Comparison of ENCODE assay signal across 15 cellular contexts in genomic region chr10:62185914-62186692, GRCh38.
DNase-seq lines count a peak whose midpoint lies in the region; ATAC-seq and TF ChIP-seq lines count a peak whose summit lies in the region.
"Had no signal": no experiment of that assay in that cellular context is flagged by ENCODE, and none has a peak within 500 bp of the region (broad histone marks: within the 10 kb centered on the region; RNA-seq: fewer than 3 reads in every experiment).

No MANE protein-coding gene starts in this region.

- peak in 1 of 3 donors; percentile 65 for DNase-seq in CD4-positive, CD25-positive, alpha-beta regulatory T cell
- DNase-seq in GM20000 (ENCODE audit: low spot score) (peak; percentile 13), memory B cell (ENCODE audit: low spot score in 2 of 2) (no peak), cortex of kidney (lab: John Stamatoyannopoulos, UW) (no peak), HT-29 (ENCODE audit: low spot score) (no peak), colonic mucosa (no peak)
- peak; percentile 75 for DNase-seq in activated CD8-positive, alpha-beta memory T cell treated with anti-CD3 and anti-CD28 coated beads, Interleukin-2, amount 50 U/mL, for 48 hours
- DNase-seq: IMR-90, mesendoderm, NCI-H1694, NCI-H69, ovary had no signal

- peaks cover 15% of the 10 kb centered on the region for H3K36me3 ChIP-seq in CD4-positive, CD25-positive, alpha-beta regulatory T cell (ENCODE audit: control insufficient read depth, insufficient read depth, low read length)
- no peaks in the 10 kb centered on the region for H3K36me3 ChIP-seq in colonic mucosa
- H3K36me3 ChIP-seq: ovary had no signal

- no peaks in the 10 kb centered on the region for H3K27me3 ChIP-seq in CD4-positive, CD25-positive, alpha-beta regulatory T cell (ENCODE audit: control insufficient read depth, insufficient read depth, low read length)
- H3K27me3 ChIP-seq in colonic mucosa, result no peaks in the 10 kb centered on the region
- H3K27me3 ChIP-seq: ovary had no signal

- H3K9me3 Mint-ChIP-seq in CD4-positive, CD25-positive, alpha-beta regulatory T cell, result peaks cover 0 to 6% (median 1%) of the 10 kb centered on the region in 7 donors
- H3K9me3 Mint-ChIP-seq in memory B cell, result no peaks in the 10 kb centered on the region

- no peak for TF ChIP-seq CTCF in GM20000 (IDR thresholded peaks at IDR 0.05; ENCODE audit: extremely low read depth, missing control alignments)
- no peak for TF ChIP-seq CTCF in colonic mucosa (IDR thresholded peaks at IDR 0.05)

- H3K27me3 Mint-ChIP-seq in CD4-positive, CD25-positive, alpha-beta regulatory T cell, result peaks cover 3% of the 10 kb centered on the region
- no peaks in the 10 kb centered on the region for H3K27me3 Mint-ChIP-seq in memory B cell
- H3K27me3 Mint-ChIP-seq: dendritic cell treated with granulocyte-macrophage colony-stimulating factor and Interleukin-4, amounts not matched to agents 40 ng/mL and 50 ng/mL, for 4 days had no signal

- H3K9me3 ChIP-seq in CD4-positive, CD25-positive, alpha-beta regulatory T cell (ENCODE audit: control insufficient read depth in 2 of 2, low read length in 2 of 2), result no peaks in the 10 kb centered on the region
- H3K9me3 ChIP-seq in colonic mucosa, result no peaks in the 10 kb centered on the region
- H3K9me3 ChIP-seq: ovary had no signal

- H3K4me3 Mint-ChIP-seq in CD4-positive, CD25-positive, alpha-beta regulatory T cell, result peak overlapping the region; percentile 57 to 74 (median 68)
- peak overlapping the region; percentile 70 for H3K4me3 Mint-ChIP-seq in memory B cell
- H3K4me3 Mint-ChIP-seq: dendritic cell treated with granulocyte-macrophage colony-stimulating factor and Interleukin-4, amounts not matched to agents 40 ng/mL and 50 ng/mL, for 4 days had no signal

- ATAC-seq in CD4-positive, CD25-positive, alpha-beta regulatory T cell (ENCODE audit: low read depth in 2 of 2), result no peak
- ATAC-seq in memory B cell (ENCODE audit: low read depth) (no peak), HG03460 (IDR thresholded peaks at IDR 0.05; ENCODE audit: unreplicated experiment) (no peak)
- ATAC-seq: Right ventricle myocardium inferior had no signal

- intact Hi-C loops in colonic mucosa (cut with DNase I), result no loop called here

- peak overlapping the region; percentile 88 for H3K27ac ChIP-seq in CD4-positive, CD25-positive, alpha-beta regulatory T cell (ENCODE audit: insufficient read depth, low read length, poor library complexity, severe bottlenecking)
- H3K27ac ChIP-seq in colonic mucosa, result no peak overlapping the region
- H3K27ac ChIP-seq: ovary had no signal

- H3K4me3 ChIP-seq in CD4-positive, CD25-positive, alpha-beta regulatory T cell (ENCODE audit: low read depth, low read length), result peak overlapping the region; percentile 61
- no peak overlapping the region for H3K4me3 ChIP-seq in colonic mucosa
- H3K4me3 ChIP-seq: ovary had no signal

- H3K9ac ChIP-seq in colonic mucosa (ENCODE audit: low read depth in 2 of 2, low read length in 2 of 2), result no peak overlapping the region

- H3K27ac Mint-ChIP-seq in CD4-positive, CD25-positive, alpha-beta regulatory T cell, result peak overlapping the region; percentile 93 to 99 (median 93)
- H3K27ac Mint-ChIP-seq in memory B cell, result peak overlapping the region; percentile 49
- H3K27ac Mint-ChIP-seq: dendritic cell treated with granulocyte-macrophage colony-stimulating factor and Interleukin-4, amounts not matched to agents 40 ng/mL and 50 ng/mL, for 4 days had no signal

- peaks cover 30% of the 10 kb centered on the region for H3K36me3 Mint-ChIP-seq in CD4-positive, CD25-positive, alpha-beta regulatory T cell
- H3K36me3 Mint-ChIP-seq in memory B cell, result no peaks in the 10 kb centered on the region

- H3K4me1 Mint-ChIP-seq in CD4-positive, CD25-positive, alpha-beta regulatory T cell, result peaks cover 48 to 90% (median 69%) of the 10 kb centered on the region in 4 donors
- H3K4me1 Mint-ChIP-seq in memory B cell, result peaks cover 16% of the 10 kb centered on the region

- peaks cover 70% of the 10 kb centered on the region for H3K4me1 ChIP-seq in CD4-positive, CD25-positive, alpha-beta regulatory T cell (ENCODE audit: control insufficient read depth, insufficient read depth, low read length, poor library complexity, severe bottlenecking)
- H3K4me1 ChIP-seq in colonic mucosa, result no peaks in the 10 kb centered on the region

Comparison
In these comparisons a context has a peak if more than half of its experiments do, and no peak if none do; other contexts are left out.
1. DNase-seq: peak in GM20000 (single experiment) and activated CD8-positive, alpha-beta memory T cell treated with anti-CD3 and anti-CD28 coated beads, Interleukin-2, amount 50 U/mL, for 48 hours (single experiment); none in memory B cell (0 of 2), cortex of kidney (single experiment), HT-29 (single experiment) and colonic mucosa (single experiment).